In genomic region chr21:46184625-46185555, GRCh38 we compare ENCODE assay signal across 8 cellular contexts. TPM values are rescaled to one million over a fixed set of nuclear protein-coding genes. Genes with fewer than 3 reads are reported as not detected.
DNase-seq lines count a peak whose midpoint lies in the region; ATAC-seq, FAIRE-seq and TF ChIP-seq lines count a peak whose summit lies in the region.

No MANE protein-coding gene starts in this region.

- in situ Hi-C loops in HepG2 (cut with HindIII; ENCODE audit: extremely low pct_ligation_motif_present, low pct_unique_long_range_greater_than_20kb), result no loop called here

- peak overlapping the region; percentile 42; the same call in 1 of the 2 replicates for H3K9ac ChIP-seq in HepG2 (ENCODE audit: insufficient read depth, low read depth, low read length)

- WGBS in HepG2 (ENCODE audit: low lambda C conversion rate), result 62% methylated on average over 26 of the region's 30 CpGs

- H3K27ac ChIP-seq in HepG2 (ENCODE audit: extremely low read length, insufficient read depth, low read length), result no peak overlapping the region

- peaks cover 31% of the 10 kb centered on the region for H3K4me1 ChIP-seq in HepG2 (ENCODE audit: insufficient read depth, low read length)

- H3K9me3 ChIP-seq in HepG2 (ENCODE audit: low read length), result no peaks in the 10 kb centered on the region

- CTCF ChIA-PET in HepG2 (lab: Yijun Ruan, JAX; ENCODE audit: low intra/inter-chr PET ratio, low total read pairs), result no interaction called here

- peak overlapping the region; percentile 45 to 70 (median 53) for H3K4me3 ChIP-seq in HepG2 (replicated peaks in 1 of 3; ENCODE audit: insufficient read depth in 1 of 3, low read depth in 2 of 3, low read length in 3 of 3)

- peak overlapping the region; percentile 62 for H3K4me2 ChIP-seq in HepG2 (ENCODE audit: low read depth, low read length)

- H3K27me3 ChIP-seq in HepG2 (ENCODE audit: control insufficient read depth in 1 of 2, insufficient read depth in 2 of 2, low read length in 2 of 2), result no peaks in the 10 kb centered on the region

- H4K20me1 ChIP-seq in HepG2 (ENCODE audit: insufficient read depth, low read length), result 0 out of 2 replicates have a peak, but pooled peaks cover 2% of the 10 kb centered on the region

- no TSS peak for BruUV-seq in HepG2 (replicated peaks; lab: Mats Ljungman, UMichigan)

- H2AFZ ChIP-seq in HepG2 (ENCODE audit: low read length), result no peak overlapping the region

- POLR2A ChIA-PET in HepG2 (lab: Yijun Ruan, JAX), result no interaction called here

- TF ChIP-seq POLR2A in HepG2 (IDR thresholded peaks at IDR 0.05; ENCODE audit: insufficient read depth in 1 of 2, low read depth in 2 of 2, low read length in 2 of 2), result no peak

- intact Hi-C loops in HepG2 (cut with micrococcal nuclease; ENCODE audit: unreplicated experiment), result no loop called here

- ATAC-seq in HG02759 (IDR thresholded peaks at IDR 0.05; ENCODE audit: unreplicated experiment), result peak; percentile 72
- peak; percentile 57 for ATAC-seq in HepG2

- no peak for TF ChIP-seq RAD21 in HepG2 (CRISPR knock-in tag; IDR thresholded peaks at IDR 0.05)

- no peaks in the 10 kb centered on the region for H3K79me2 ChIP-seq in HepG2 (ENCODE audit: insufficient read depth, low read length)

- 0 out of 5 replicates have a peak, but pooled peaks cover 0 to 4% of the 10 kb centered on the region in 2 experiments for H3K36me3 ChIP-seq in HepG2 (replicated peaks in 1 of 2; ENCODE audit: control insufficient read depth in 1 of 2, insufficient read depth in 2 of 2, low read length in 2 of 2)

- TF ChIP-seq CTCF in HepG2 (CRISPR knock-in tag; IDR thresholded peaks at IDR 0.05), result no peak

- TF ChIP-seq EP300 in HepG2 (IDR thresholded peaks at IDR 0.05; ENCODE audit: low read depth in 2 of 2, low read length in 2 of 2) (no peak), HepG2 (CRISPR knock-in tag; IDR thresholded peaks at IDR 0.05; ENCODE audit: borderline replicate concordance) (no peak)

- DNase-seq in COLO668 (lab: John Stamatoyannopoulos, UW; ENCODE audit: unreplicated experiment), result peak; percentile 88
- peak; percentile 84 to 88 for DNase-seq in NCI-H526 (lab: John Stamatoyannopoulos, UW)
- peak; percentile 32 to 62 for DNase-seq in activated CD4-positive, alpha-beta T cell treated with anti-CD3 and anti-CD28 coated beads, Interleukin-2, amount 50 U/mL, for 24 hours (ENCODE audit: low read depth in 1 of 2, low spot score in 1 of 2)
- DNase-seq in dermis blood vessel endothelial cell, result peak; percentile 93
- DNase-seq in HepG2 (ENCODE audit: low spot score), result peak; percentile 51
- peak; percentile 80 for DNase-seq in stimulated activated CD4-positive, alpha-beta T cell treated with anti-CD3 and anti-CD28 coated beads, Interleukin-1b, Interleukin-23, amount 100 ng/mL, for 48 hours
- no peak for DNase-seq in RKO (ENCODE audit: low spot score)

- FAIRE-seq in HepG2 (lab: Jason Lieb, UNC), result no peak

RNA-seq across cellular contexts. Expression of gene SPATC1L, which starts 0.6 kb away (rescaled TPM):
- total RNA-seq in dermis blood vessel endothelial cell (6.1 and 9.4 TPM in 2 replicates), HepG2 (2016; rRNA removed; fragmentation: Illumina TruSeq; extraction: Trizol) (2.8 and 3.3 TPM in 2 replicates)
- total RNA-seq in HepG2 (2016; cell fraction: cytosol; rRNA removed; fragmentation: Illumina TruSeq; extraction: Trizol; ENCODE audit: low read depth), result 2.1 and 2.7 TPM in 2 replicates
- 3.0 and 3.3 TPM in 2 replicates for total RNA-seq in HepG2 (2016; cell fraction: insoluble cytoplasmic fraction; rRNA removed; fragmentation: Illumina TruSeq; extraction: Trizol)
- 3.0 and 3.8 TPM in 2 replicates for total RNA-seq in HepG2 (2016; cell fraction: membrane; rRNA removed; fragmentation: Illumina TruSeq; extraction: Trizol)
- 1.5 and 1.7 TPM in 2 replicates for total RNA-seq in HepG2 (2016; cell fraction: nucleus; rRNA removed; fragmentation: Illumina TruSeq; extraction: Trizol)
- 1.4 and 2.6 TPM in 2 replicates for polyA plus RNA-seq in HepG2 (2011; rRNA removed)
- 1.4 and 2.8 TPM in 2 replicates for polyA plus RNA-seq in HepG2 (2011; cell fraction: cytosol; rRNA removed)
- 9.6 and 9.7 TPM in 2 replicates for polyA plus RNA-seq in HepG2 (2011; cell fraction: nucleus; rRNA removed)
- 7.3 and 10.9 TPM in 2 replicates for polyA plus RNA-seq in HepG2 (2012)
- 5.4 and 5.7 TPM in 2 replicates for polyA plus RNA-seq in HepG2 (2016; cell fraction: cytosol; fragmentation: Illumina TruSeq; extraction: Trizol; ENCODE audit: low read depth)
- polyA plus RNA-seq in HepG2 (2016; cell fraction: insoluble cytoplasmic fraction; fragmentation: Illumina TruSeq; extraction: Trizol; ENCODE audit: low read depth), result 5.9 and 7.1 TPM in 2 replicates
- polyA plus RNA-seq in HepG2 (2016; cell fraction: membrane; fragmentation: Illumina TruSeq; extraction: Trizol; ENCODE audit: low read depth), result 6.0 and 7.3 TPM in 2 replicates
- 5.8 and 6.5 TPM in 2 replicates for polyA plus RNA-seq in HepG2 (2016; cell fraction: nucleus; fragmentation: Illumina TruSeq; extraction: Trizol; ENCODE audit: insufficient read depth, low read depth)
- 2.4 and 3.4 TPM in 2 replicates for polyA minus RNA-seq in HepG2 (2011; rRNA and poly(A)+ RNA removed; ENCODE audit: low replicate concordance)
- 3.4 and 5.6 TPM in 2 replicates for polyA minus RNA-seq in HepG2 (2011; cell fraction: cytosol; rRNA and poly(A)+ RNA removed)
- 0.77 and 1.6 TPM in 2 replicates for polyA minus RNA-seq in HepG2 (2011; cell fraction: nucleus; rRNA and poly(A)+ RNA removed)

RNA-seq across cellular contexts. Expression of gene FTCD, which starts 29.5 kb away (rescaled TPM):
- total RNA-seq in dermis blood vessel endothelial cell (0.05 and 0.17 TPM in 2 replicates), HepG2 (2016; rRNA removed; fragmentation: Illumina TruSeq; extraction: Trizol) (78.5 and 105 TPM in 2 replicates)
- 13.1 and 13.2 TPM in 2 replicates for total RNA-seq in HepG2 (2016; cell fraction: cytosol; rRNA removed; fragmentation: Illumina TruSeq; extraction: Trizol; ENCODE audit: low read depth)
- total RNA-seq in HepG2 (2016; cell fraction: insoluble cytoplasmic fraction; rRNA removed; fragmentation: Illumina TruSeq; extraction: Trizol), result 61.2 and 115 TPM in 2 replicates
- total RNA-seq in HepG2 (2016; cell fraction: membrane; rRNA removed; fragmentation: Illumina TruSeq; extraction: Trizol), result 21.0 and 27.4 TPM in 2 replicates
- total RNA-seq in HepG2 (2016; cell fraction: nucleus; rRNA removed; fragmentation: Illumina TruSeq; extraction: Trizol), result 94.5 and 110 TPM in 2 replicates
- polyA plus RNA-seq in HepG2 (2011; rRNA removed), result 75.7 and 112 TPM in 2 replicates
- polyA plus RNA-seq in HepG2 (2011; cell fraction: cytosol; rRNA removed), result 34.7 and 61.2 TPM in 2 replicates
- polyA plus RNA-seq in HepG2 (2011; cell fraction: nucleus; rRNA removed), result 656 and 751 TPM in 2 replicates
- polyA plus RNA-seq in HepG2 (2012), result 108 and 140 TPM in 2 replicates
- polyA plus RNA-seq in HepG2 (2016; cell fraction: cytosol; fragmentation: Illumina TruSeq; extraction: Trizol; ENCODE audit: low read depth), result 11.0 and 12.4 TPM in 2 replicates
- polyA plus RNA-seq in HepG2 (2016; cell fraction: insoluble cytoplasmic fraction; fragmentation: Illumina TruSeq; extraction: Trizol; ENCODE audit: low read depth), result 47.9 and 52.0 TPM in 2 replicates
- polyA plus RNA-seq in HepG2 (2016; cell fraction: membrane; fragmentation: Illumina TruSeq; extraction: Trizol; ENCODE audit: low read depth), result 11.9 and 17.7 TPM in 2 replicates
- polyA plus RNA-seq in HepG2 (2016; cell fraction: nucleus; fragmentation: Illumina TruSeq; extraction: Trizol; ENCODE audit: insufficient read depth, low read depth), result 369 and 379 TPM in 2 replicates
- 0.42 and 84.7 TPM in 2 replicates for polyA minus RNA-seq in HepG2 (2011; rRNA and poly(A)+ RNA removed; ENCODE audit: low replicate concordance)
- 33.3 and 39.2 TPM in 2 replicates for polyA minus RNA-seq in HepG2 (2011; cell fraction: cytosol; rRNA and poly(A)+ RNA removed)
- 93.9 and 118 TPM in 2 replicates for polyA minus RNA-seq in HepG2 (2011; cell fraction: nucleus; rRNA and poly(A)+ RNA removed)

RNA-seq across cellular contexts. Expression of gene LSS, which starts 43.7 kb away (rescaled TPM):
- total RNA-seq in dermis blood vessel endothelial cell (85.3 and 134 TPM in 2 replicates), HepG2 (2016; rRNA removed; fragmentation: Illumina TruSeq; extraction: Trizol) (73.5 and 113 TPM in 2 replicates)
- total RNA-seq in HepG2 (2016; cell fraction: cytosol; rRNA removed; fragmentation: Illumina TruSeq; extraction: Trizol; ENCODE audit: low read depth), result 7.3 and 7.8 TPM in 2 replicates
- 62.4 and 115 TPM in 2 replicates for total RNA-seq in HepG2 (2016; cell fraction: insoluble cytoplasmic fraction; rRNA removed; fragmentation: Illumina TruSeq; extraction: Trizol)
- 31.7 and 32.0 TPM in 2 replicates for total RNA-seq in HepG2 (2016; cell fraction: membrane; rRNA removed; fragmentation: Illumina TruSeq; extraction: Trizol)
- total RNA-seq in HepG2 (2016; cell fraction: nucleus; rRNA removed; fragmentation: Illumina TruSeq; extraction: Trizol), result 138 and 169 TPM in 2 replicates
- polyA plus RNA-seq in HepG2 (2011; rRNA removed), result 72.6 and 182 TPM in 2 replicates
- polyA plus RNA-seq in HepG2 (2011; cell fraction: cytosol; rRNA removed), result 29.6 and 35.0 TPM in 2 replicates
- polyA plus RNA-seq in HepG2 (2011; cell fraction: nucleus; rRNA removed), result 771 and 1,172 TPM in 2 replicates
- 69.9 and 111 TPM in 2 replicates for polyA plus RNA-seq in HepG2 (2012)
- 5.3 and 5.5 TPM in 2 replicates for polyA plus RNA-seq in HepG2 (2016; cell fraction: cytosol; fragmentation: Illumina TruSeq; extraction: Trizol; ENCODE audit: low read depth)
- polyA plus RNA-seq in HepG2 (2016; cell fraction: insoluble cytoplasmic fraction; fragmentation: Illumina TruSeq; extraction: Trizol; ENCODE audit: low read depth), result 44.5 and 58.2 TPM in 2 replicates
- polyA plus RNA-seq in HepG2 (2016; cell fraction: membrane; fragmentation: Illumina TruSeq; extraction: Trizol; ENCODE audit: low read depth), result 14.1 and 14.6 TPM in 2 replicates
- 296 and 309 TPM in 2 replicates for polyA plus RNA-seq in HepG2 (2016; cell fraction: nucleus; fragmentation: Illumina TruSeq; extraction: Trizol; ENCODE audit: insufficient read depth, low read depth)
- 67.2 and 95.6 TPM in 2 replicates for polyA minus RNA-seq in HepG2 (2011; rRNA and poly(A)+ RNA removed; ENCODE audit: low replicate concordance)
- 16.2 and 25.1 TPM in 2 replicates for polyA minus RNA-seq in HepG2 (2011; cell fraction: cytosol; rRNA and poly(A)+ RNA removed)
- 66.3 and 114 TPM in 2 replicates for polyA minus RNA-seq in HepG2 (2011; cell fraction: nucleus; rRNA and poly(A)+ RNA removed)

Comparison
In these comparisons a context has a peak if more than half of its experiments do, and no peak if none do; other contexts are left out.
1. RNA of gene FTCD, which starts 29.5 kb away (total RNA-seq): 13.1 to 115 TPM in HepG2; 0.05 to 0.17 TPM in dermis blood vessel endothelial cell; every median in the first group is over 10 times any median in the second.